Comparison of ENCODE assay signal across 8 cellular contexts in the genomic region with DNA sequence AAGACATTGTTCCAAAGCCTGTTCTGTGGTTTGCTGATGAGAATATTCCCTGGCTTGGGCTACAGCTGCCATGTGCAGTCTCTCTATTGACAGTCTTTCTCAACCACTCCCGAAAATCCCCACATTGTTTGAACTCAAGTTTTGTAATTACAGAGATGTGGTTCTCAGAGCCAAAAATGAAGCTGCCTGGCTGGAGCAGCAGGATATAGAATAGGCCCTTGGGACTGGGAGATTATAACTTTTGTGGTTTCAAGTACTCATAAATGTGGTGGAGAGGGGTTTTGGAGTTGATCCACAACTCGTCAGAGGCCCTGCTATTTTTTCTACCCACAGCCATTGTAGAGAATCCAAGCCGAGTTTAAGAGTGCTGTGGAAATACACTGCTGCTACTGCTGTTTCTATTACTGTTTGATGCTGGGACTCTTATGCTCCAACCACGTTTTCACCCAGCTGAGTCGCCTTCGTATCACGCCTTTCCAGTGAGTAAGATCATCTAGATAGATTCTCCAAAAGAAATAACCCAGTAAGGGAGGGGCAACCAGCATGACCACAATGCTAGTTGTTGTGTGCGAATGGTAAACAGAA. TPM values are rescaled to one million over a fixed set of nuclear protein-coding genes. Genes with fewer than 3 reads are reported as not detected.
DNase-seq lines count a peak whose midpoint lies in the region; ATAC-seq and TF ChIP-seq lines count a peak whose summit lies in the region.

No MANE protein-coding gene starts in this region.

- WGBS in upper lobe of left lung, 2 donors, result 54 to 72% methylated on average over 5 to 8 of the region's 8 CpGs

- no peak for TF ChIP-seq EP300 in upper lobe of left lung (IDR thresholded peaks at IDR 0.05)

- peak overlapping the region in 1 of 2 donors; percentile 40 for H3K27ac ChIP-seq in right atrium auricular region
- H3K27ac ChIP-seq in PC-3 (ENCODE audit: low read length), result peak overlapping the region; percentile 74
- H3K27ac ChIP-seq in upper lobe of left lung, result peak overlapping the region in 1 of 4 donors; percentile 12

- H3K9me3 ChIP-seq in right atrium auricular region (no peaks in the 10 kb centered on the region), PC-3 (ENCODE audit: low read length) (no peaks in the 10 kb centered on the region), upper lobe of left lung (no peaks in the 10 kb centered on the region)

- TF ChIP-seq CTCF in right atrium auricular region (IDR thresholded peaks at IDR 0.05), result no peak
- TF ChIP-seq CTCF in PC-3 (conservative IDR thresholded peaks at IDR 0.05; ENCODE audit: low read depth, low read length), result no peak
- TF ChIP-seq CTCF in foreskin fibroblast (IDR thresholded peaks at IDR 0.05; ENCODE audit: low read depth, low read length), result no peak
- TF ChIP-seq CTCF in upper lobe of left lung (IDR thresholded peaks at IDR 0.05), result no peak

- no peaks in the 10 kb centered on the region for H3K4me1 ChIP-seq in right atrium auricular region
- peaks cover 18% of the 10 kb centered on the region for H3K4me1 ChIP-seq in PC-3 (ENCODE audit: insufficient read depth, low read length)
- peaks cover 0 to 7% (median 0%) of the 10 kb centered on the region in 4 donors for H3K4me1 ChIP-seq in upper lobe of left lung

- H3F3A ChIP-seq in PC-3 (ENCODE audit: low read length, unreplicated experiment), result no peaks in the 10 kb centered on the region

- ATAC-seq in Right ventricle myocardium inferior, result peak; percentile 60
- peak; percentile 58 for ATAC-seq in PC-3
- peak; percentile 54 to 81 for ATAC-seq in upper lobe of left lung (ENCODE audit: low FRiP score in 2 of 2)
- ATAC-seq in GM18498 (IDR thresholded peaks at IDR 0.05; ENCODE audit: unreplicated experiment), result no peak
- no peak for ATAC-seq in HG02642 (IDR thresholded peaks at IDR 0.05; ENCODE audit: poor library complexity, unreplicated experiment)

- CTCF ChIA-PET in PC-3 (lab: Charles Lee), result no interaction called here

- H3K79me2 ChIP-seq in PC-3 (ENCODE audit: low read length), result no peaks in the 10 kb centered on the region

- peak overlapping the region; percentile 29; the same call in 1 of the 2 replicates for H3K4me2 ChIP-seq in PC-3 (ENCODE audit: low read length)

- BruUV-seq in PC-3 (replicated peaks; lab: Mats Ljungman, UMichigan), result no TSS peak

- DNase-seq in Right ventricle myocardium inferior (ENCODE audit: missing footprints) (no peak), right atrium auricular region (ENCODE audit: low spot score) (no peak), PC-3 (peak; percentile 71), foreskin fibroblast (peak; percentile 76 to 83), upper lobe of left lung (peak in 1 of 2 donors; percentile 32)
- DNase-seq in stimulated activated CD4-positive, alpha-beta T cell treated with anti-CD3 and anti-CD28 coated beads, Interleukin-2, amount 100 ng/mL, for 48 hours, result no peak

- POLR2A ChIA-PET in PC-3 (lab: Charles Lee; ENCODE audit: unreplicated experiment), result no interaction called here

- no peak overlapping the region for H3K4me3 ChIP-seq in right atrium auricular region
- H3K4me3 ChIP-seq in PC-3 (ENCODE audit: low read length), result no peak overlapping the region
- peak overlapping the region in 1 of 2 donors; percentile 5 for H3K4me3 ChIP-seq in foreskin fibroblast (ENCODE audit: low read depth in 1 of 2, low read length in 2 of 2)
- no peak overlapping the region for H3K4me3 ChIP-seq in upper lobe of left lung

- intact Hi-C loops in Right ventricle myocardium inferior (cut with DNase I), result no loop called here
- intact Hi-C loops in PC-3 (cut with micrococcal nuclease), result no loop called here

- peak overlapping the region; percentile 38; the same call in 1 of the 2 replicates for H2AFZ ChIP-seq in PC-3 (ENCODE audit: low read length)

- no peaks in the 10 kb centered on the region for H4K20me1 ChIP-seq in PC-3 (ENCODE audit: low read length)

- no peak for TF ChIP-seq POLR2A in upper lobe of left lung (IDR thresholded peaks at IDR 0.05)

- H3K27me3 ChIP-seq in right atrium auricular region (no peaks in the 10 kb centered on the region), PC-3 (ENCODE audit: low read length) (no peaks in the 10 kb centered on the region), upper lobe of left lung (no peaks in the 10 kb centered on the region)

- H3K36me3 ChIP-seq in right atrium auricular region (no peaks in the 10 kb centered on the region), PC-3 (ENCODE audit: low read depth, low read length) (no peaks in the 10 kb centered on the region), upper lobe of left lung (no peaks in the 10 kb centered on the region)

- no peaks in the 10 kb centered on the region for H3K9me2 ChIP-seq in PC-3 (replicated peaks; ENCODE audit: low read length)

- H3K9ac ChIP-seq in PC-3 (ENCODE audit: low read length), result peak overlapping the region; percentile 41; the same call in 1 of the 2 replicates

RNA-seq across cellular contexts. Expression of a gene that starts 57.1 kb away (rescaled TPM):
- not detected for total RNA-seq in Right ventricle myocardium inferior
- total RNA-seq in right atrium auricular region, result not detected
- total RNA-seq in PC-3 (2014; rRNA removed), result not detected in 2 replicates
- not detected for total RNA-seq in upper lobe of left lung

Comparison
In these comparisons a context has a peak if more than half of its experiments do, and no peak if none do; other contexts are left out.
1. ATAC-seq: peak in Right ventricle myocardium inferior (single experiment), PC-3 (single experiment) and upper lobe of left lung (2 of 2); none in GM18498 (single experiment) and HG02642 (single experiment).
2. DNase-seq: peak in PC-3 (single experiment) and foreskin fibroblast (2 of 2); none in Right ventricle myocardium inferior (single experiment), right atrium auricular region (single experiment) and stimulated activated CD4-positive, alpha-beta T cell treated with anti-CD3 and anti-CD28 coated beads, Interleukin-2, amount 100 ng/mL, for 48 hours (0 of 2).